9 cellular contexts compared by ENCODE assay signal in the genomic region with DNA sequence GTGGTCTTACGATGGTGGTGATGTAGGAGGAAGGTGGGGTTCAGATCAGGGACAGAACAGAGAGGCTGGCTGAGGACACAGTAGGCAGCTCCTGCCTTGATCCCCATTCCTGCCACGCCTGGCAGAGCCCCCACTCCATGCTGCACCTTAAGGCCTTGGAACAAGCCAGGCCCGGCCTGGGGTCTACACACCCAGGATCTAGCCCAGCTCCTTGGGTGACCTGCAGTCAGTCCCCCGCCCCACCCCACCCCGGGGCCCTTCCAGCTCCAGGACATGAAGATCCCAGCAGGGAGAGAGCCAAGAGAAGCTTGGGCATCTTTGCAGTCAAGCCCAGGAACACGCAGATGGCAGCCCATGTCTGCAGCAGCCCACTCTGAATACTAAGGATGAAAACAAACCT.
"Had no signal": no experiment of that assay in that cellular context is flagged by ENCODE, and none has a peak within 500 bp of the region (broad histone marks: within the 10 kb centered on the region; RNA-seq: fewer than 3 reads in every experiment).

No MANE protein-coding gene starts in this region.

- ATAC-seq: HCT116, K562 had no signal

- H3K4me1 ChIP-seq: HAP-1 had no signal

- H3K36me3 ChIP-seq: HAP-1 had no signal

- H3K4me3 ChIP-seq: GM23248, HAP-1, K562 had no signal

- H3K9me3 ChIP-seq: HAP-1 had no signal

- H3K27ac ChIP-seq: GM23248 had no signal

- H3K27ac Mint-ChIP-seq: HFFc6 had no signal

- H3K4me3 Mint-ChIP-seq: HFFc6 had no signal

- DNase-seq: GM23248, GOT3, H7, HFFc6, IMR-90, KG1 had no signal
